ENCODE assay signal across 8 cellular contexts in the genomic region with DNA sequence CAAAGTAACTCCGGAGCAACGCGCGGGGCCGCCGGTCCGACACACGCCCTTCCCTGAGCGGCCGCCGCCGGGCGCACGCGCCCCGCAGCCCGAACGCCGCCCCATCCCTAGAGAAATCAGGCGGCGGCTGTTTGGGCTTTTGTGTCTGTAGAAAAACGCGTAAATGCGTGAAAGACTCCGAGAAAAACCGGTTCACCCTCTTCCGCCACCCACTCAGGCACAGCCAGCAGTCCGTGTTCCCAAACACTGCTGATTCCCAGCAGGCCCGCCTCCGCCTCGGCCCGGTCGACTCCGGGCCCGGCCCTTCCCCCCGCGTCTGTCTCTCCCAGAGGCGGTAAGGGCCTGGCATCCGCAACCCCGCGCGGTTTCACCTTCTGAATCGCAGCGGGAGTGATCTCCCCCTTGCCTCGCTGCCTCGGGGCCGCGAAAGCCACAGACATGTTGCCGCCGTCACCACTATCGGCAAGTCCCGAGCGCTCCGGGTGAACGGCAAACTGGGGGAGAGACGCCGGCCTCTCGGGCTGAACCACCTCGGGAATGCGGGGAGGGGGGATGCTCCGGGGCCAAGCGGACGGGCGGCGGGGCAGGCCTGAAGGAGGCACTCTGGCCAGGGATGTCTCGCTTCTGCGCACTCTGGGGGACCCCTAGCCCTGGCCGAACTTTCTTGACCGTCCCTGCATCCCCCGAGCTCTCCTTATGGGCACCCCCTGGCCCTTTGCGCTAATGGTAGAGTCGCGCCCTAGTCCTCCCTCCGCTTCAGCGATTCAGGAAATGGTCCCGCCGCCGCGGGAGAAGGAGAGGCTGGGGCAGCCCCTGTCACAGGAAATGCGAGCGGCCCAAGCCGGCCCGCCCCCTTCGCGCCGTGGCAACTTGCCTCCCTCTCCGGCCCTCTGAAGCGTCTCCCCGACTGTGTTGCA.
DNase-seq lines count a peak whose midpoint lies in the region; TF ChIP-seq lines count a peak whose summit lies in the region.

A gene with protein sequence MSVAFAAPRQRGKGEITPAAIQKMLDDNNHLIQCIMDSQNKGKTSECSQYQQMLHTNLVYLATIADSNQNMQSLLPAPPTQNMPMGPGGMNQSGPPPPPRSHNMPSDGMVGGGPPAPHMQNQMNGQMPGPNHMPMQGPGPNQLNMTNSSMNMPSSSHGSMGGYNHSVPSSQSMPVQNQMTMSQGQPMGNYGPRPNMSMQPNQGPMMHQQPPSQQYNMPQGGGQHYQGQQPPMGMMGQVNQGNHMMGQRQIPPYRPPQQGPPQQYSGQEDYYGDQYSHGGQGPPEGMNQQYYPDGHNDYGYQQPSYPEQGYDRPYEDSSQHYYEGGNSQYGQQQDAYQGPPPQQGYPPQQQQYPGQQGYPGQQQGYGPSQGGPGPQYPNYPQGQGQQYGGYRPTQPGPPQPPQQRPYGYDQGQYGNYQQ (minus strand): TSS at position 484 of the 917 bp plus-strand sequence. CDS start 44 bp downstream, at position 440.

- peaks cover 16% of the 10 kb centered on the region for H3K36me3 Mint-ChIP-seq in nephron (ENCODE audit: low read depth)
- H3K36me3 Mint-ChIP-seq in stimulated activated naive CD8-positive, alpha-beta T cell treated with anti-CD3 and anti-CD28 coated beads, Interleukin-15, Interleukin-2, amounts not matched to agents 100 ng/mL and 50 ng/mL, for 24 hours (ENCODE audit: low read depth): peaks cover 13% of the 10 kb centered on the region

- no peaks in the 10 kb centered on the region for H3K27me3 Mint-ChIP-seq in nephron (ENCODE audit: low read depth)
- no peaks in the 10 kb centered on the region for H3K27me3 Mint-ChIP-seq in stimulated activated naive CD8-positive, alpha-beta T cell treated with anti-CD3 and anti-CD28 coated beads, Interleukin-15, Interleukin-2, amounts not matched to agents 100 ng/mL and 50 ng/mL, for 24 hours

- peak within 1 kb of the TSS; percentile 94 to 97 (median 94) for H3K4me3 Mint-ChIP-seq in nephron
- peak within 1 kb of the TSS; percentile 95 for H3K4me3 Mint-ChIP-seq in stimulated activated naive CD8-positive, alpha-beta T cell treated with anti-CD3 and anti-CD28 coated beads, Interleukin-15, Interleukin-2, amounts not matched to agents 100 ng/mL and 50 ng/mL, for 24 hours

- H3K9me3 Mint-ChIP-seq in nephron: no peaks in the 10 kb centered on the region
- no peaks in the 10 kb centered on the region for H3K9me3 Mint-ChIP-seq in stimulated activated naive CD8-positive, alpha-beta T cell treated with anti-CD3 and anti-CD28 coated beads, Interleukin-15, Interleukin-2, amounts not matched to agents 100 ng/mL and 50 ng/mL, for 24 hours

- TF ChIP-seq POLR2A in Raji (IDR thresholded peaks at IDR 0.05; ENCODE audit: insufficient read depth, low read depth, low read length): peak; percentile 93

- H3K4me1 Mint-ChIP-seq in nephron: peaks cover 35% of the 10 kb centered on the region
- H3K4me1 Mint-ChIP-seq in stimulated activated naive CD8-positive, alpha-beta T cell treated with anti-CD3 and anti-CD28 coated beads, Interleukin-15, Interleukin-2, amounts not matched to agents 100 ng/mL and 50 ng/mL, for 24 hours (ENCODE audit: low read depth): peaks cover 35% of the 10 kb centered on the region

- peak within 1 kb of the TSS; percentile 97 to 99 (median 98) for H3K27ac Mint-ChIP-seq in nephron
- H3K27ac Mint-ChIP-seq in stimulated activated naive CD8-positive, alpha-beta T cell treated with anti-CD3 and anti-CD28 coated beads, Interleukin-15, Interleukin-2, amounts not matched to agents 100 ng/mL and 50 ng/mL, for 24 hours: peak within 1 kb of the TSS; percentile 89

- TF ChIP-seq CTCF in LNCaP clone FGC (IDR thresholded peaks at IDR 0.05; ENCODE audit: control insufficient read depth, extremely low read depth, insufficient read depth) (no peak), fibroblast of pulmonary artery (IDR thresholded peaks at IDR 0.05; ENCODE audit: low read length, missing control alignments) (no peak), nephron (IDR thresholded peaks at IDR 0.05; ENCODE audit: unreplicated experiment in 3 of 3) (no peak)

- H3K4me3 ChIP-seq in LNCaP clone FGC (ENCODE audit: low read depth, low read length) (peak within 1 kb of the TSS; percentile 64), fibroblast of pulmonary artery (replicated peaks; ENCODE audit: low read depth, low read length) (peak within 1 kb of the TSS; percentile 84)

- DNase-seq in EH (ENCODE audit: low read depth): peak; percentile 95
- peak; percentile 65 for DNase-seq in GOT3 (lab: John Stamatoyannopoulos, UW)
- DNase-seq in LNCaP clone FGC (ENCODE audit: low read depth): peak; percentile 71
- DNase-seq in activated effector memory CD4-positive, alpha-beta T cell treated with Interleukin-2 at 50 U/mL for 16 hours: peak; percentile 86
- DNase-seq in fibroblast of pulmonary artery (ENCODE audit: low read depth): peak; percentile 95

Comparison
In these comparisons a context has a peak if more than half of its experiments do, and no peak if none do; other contexts are left out.
1. Peak in every context shown above with its lines: DNase-seq and H3K4me3 ChIP-seq.